Comparison of ENCODE assay signal across 9 cellular contexts in genomic region chr1:9690440-9691107, GRCh38. TPM values are rescaled to one million over a fixed set of nuclear protein-coding genes. Genes with fewer than 3 reads are reported as not detected.
DNase-seq lines count a peak whose midpoint lies in the region; ATAC-seq and TF ChIP-seq lines count a peak whose summit lies in the region.
"Had no signal": no experiment of that assay in that cellular context is flagged by ENCODE, and none has a peak within 500 bp of the region (broad histone marks: within the 10 kb centered on the region; RNA-seq: fewer than 3 reads in every experiment).

No MANE protein-coding gene starts in this region.

- H3K27me3 Mint-ChIP-seq in IgD-negative memory B cell: no peaks in the 10 kb centered on the region
- no peaks in the 10 kb centered on the region for H3K27me3 Mint-ChIP-seq in naive thymus-derived CD8-positive, alpha-beta T cell

- 26 to 27% methylated on average over 14 of the region's 14 CpGs for WGBS in ectodermal cell, 2 experiments

- peaks cover 5% of the 10 kb centered on the region for H3K36me3 Mint-ChIP-seq in IgD-negative memory B cell
- H3K36me3 Mint-ChIP-seq in naive thymus-derived CD8-positive, alpha-beta T cell: peaks cover 0 to 44% (median 9%) of the 10 kb centered on the region in 3 donors

- TF ChIP-seq CTCF in AG09309 (IDR thresholded peaks at IDR 0.05; ENCODE audit: control insufficient read depth, insufficient read depth, low read depth, low read length, missing control alignments): no peak
- no peak for TF ChIP-seq CTCF in GM10266 (IDR thresholded peaks at IDR 0.05; ENCODE audit: control insufficient read depth, insufficient read depth, low read depth, missing control alignments)

- no peaks in the 10 kb centered on the region for H3K9me3 Mint-ChIP-seq in IgD-negative memory B cell
- H3K9me3 Mint-ChIP-seq in naive thymus-derived CD8-positive, alpha-beta T cell: no peaks in the 10 kb centered on the region

- DNase-seq in AG09309 (ENCODE audit: low read depth) (no peak), GOT3 (lab: John Stamatoyannopoulos, UW) (no peak), NCI-H128 (lab: John Stamatoyannopoulos, UW; ENCODE audit: unreplicated experiment) (no peak), GM10266 (ENCODE audit: extremely low spot score) (no peak)
- DNase-seq in naive thymus-derived CD8-positive, alpha-beta T cell: peak in 1 of 10 donors; percentile 45
- DNase-seq: GF-D8 had no signal

- H3K4me1 Mint-ChIP-seq in IgD-negative memory B cell: peaks cover 37 to 50% (median 49%) of the 10 kb centered on the region in 3 donors
- peaks cover 37 to 84% (median 81%) of the 10 kb centered on the region in 4 donors for H3K4me1 Mint-ChIP-seq in naive thymus-derived CD8-positive, alpha-beta T cell

- no peak for ATAC-seq in naive thymus-derived CD8-positive, alpha-beta T cell
- ATAC-seq in HG03045 (IDR thresholded peaks at IDR 0.05; ENCODE audit: unreplicated experiment): no peak

- peaks cover 13% of the 10 kb centered on the region for H3K4me1 ChIP-seq in ectodermal cell (ENCODE audit: control insufficient read depth, insufficient read depth, low read length)

- POLR2A ChIA-PET in naive thymus-derived CD8-positive, alpha-beta T cell (lab: Charles Lee): interaction anchor here (0.5 to 46.6 kb wide), 13 partner anchors 8 to 340 kb away, joined by 3 to 1258 read pairs (median 6); partner anchors contain the start of gene PIK3CD

- H3K4me3 Mint-ChIP-seq in IgD-negative memory B cell: peak overlapping the region; percentile 73 to 98 (median 93)
- peak overlapping the region; percentile 91 to 97 (median 94) for H3K4me3 Mint-ChIP-seq in naive thymus-derived CD8-positive, alpha-beta T cell

- H3K9me3 ChIP-seq in ectodermal cell (ENCODE audit: control insufficient read depth, low read length): no peaks in the 10 kb centered on the region

- peak overlapping the region; percentile 35 to 97 (median 96) for H3K27ac Mint-ChIP-seq in IgD-negative memory B cell
- peak overlapping the region; percentile 89 to 98 (median 93) for H3K27ac Mint-ChIP-seq in naive thymus-derived CD8-positive, alpha-beta T cell

- no peak overlapping the region for H3K27ac ChIP-seq in ectodermal cell (ENCODE audit: insufficient read depth, low read depth, low read length, poor library complexity, severe bottlenecking)

- H3K4me3 ChIP-seq in AG09309 (ENCODE audit: control insufficient read depth, low read depth, low read length) (peak overlapping the region; percentile 76), ectodermal cell (ENCODE audit: insufficient read depth, low read depth, low read length) (peak overlapping the region; percentile 37)

- no peaks in the 10 kb centered on the region for H3K36me3 ChIP-seq in ectodermal cell (ENCODE audit: control insufficient read depth, insufficient read depth, low read length)

- H3K27me3 ChIP-seq in ectodermal cell (ENCODE audit: control insufficient read depth, insufficient read depth, low read length, poor library complexity, severe bottlenecking): peaks cover 53% of the 10 kb centered on the region

RNA-seq across cellular contexts. Expression of gene PIK3CD, which starts 39.0 kb away (rescaled TPM):
- polyA plus RNA-seq in IgD-negative memory B cell: 82.6 TPM
- 5.2 TPM for polyA plus RNA-seq in ectodermal cell (2013, experiment 1 of 4)
- 6.6 TPM for polyA plus RNA-seq in ectodermal cell (2013, experiment 2 of 4)
- 5.0 TPM for polyA plus RNA-seq in ectodermal cell (2013, experiment 3 of 4)
- polyA plus RNA-seq in ectodermal cell (2013, experiment 4 of 4): 5.2 TPM
- total RNA-seq in naive thymus-derived CD8-positive, alpha-beta T cell: 100 to 1,000 TPM; 334 to 343 TPM
- 100 to 1,000 TPM in 1 of 3 donors, 10 to 100 TPM in 2; 56.8 to 166 (median 87.4) TPM for polyA plus RNA-seq in naive thymus-derived CD8-positive, alpha-beta T cell
